ENCODE assay signal across 1 cellular context in genomic region chr6:106315765-106316375, GRCh38.
TF ChIP-seq lines count a peak whose summit lies in the region.

No MANE protein-coding gene starts in this region.

TF ChIP-seq in K562, 482 proteins besides CTCF, POLR2A, EP300 and RAD21 (continued from another document and continues in another):
- no peak for TF ChIP-seq ZBTB40 (IDR thresholded peaks at IDR 0.05)
- TF ChIP-seq ZBTB40 (CRISPR knock-in tag; IDR thresholded peaks at IDR 0.05): no peak
- peak; percentile 25; the same call in 1 of the 2 replicates for TF ChIP-seq CREM (IDR thresholded peaks at IDR 0.05; ENCODE audit: low read depth)
- TF ChIP-seq NCOA6 (IDR thresholded peaks at IDR 0.05): no peak
- peak; percentile 36 for TF ChIP-seq SMAD1 (IDR thresholded peaks at IDR 0.05; ENCODE audit: low read depth, low read length, partially characterized antibody)
- no peak for TF ChIP-seq ZNF318 (IDR thresholded peaks at IDR 0.05; ENCODE audit: borderline replicate concordance in 1 of 2, low read depth in 1 of 2)
- TF ChIP-seq ARID1B (IDR thresholded peaks at IDR 0.05): peak; percentile 79
- TF ChIP-seq PTBP1 (IDR thresholded peaks at IDR 0.05; ENCODE audit: low read depth, low read length): no peak
- no peak for TF ChIP-seq TFAM (CRISPR knock-in tag; conservative IDR thresholded peaks at IDR 0.05)
- no peak for TF ChIP-seq ZNF583 (CRISPR knock-in tag; IDR thresholded peaks at IDR 0.05)
- TF ChIP-seq CXXC5 (CRISPR knock-in tag; IDR thresholded peaks at IDR 0.05): peak; percentile 71
- TF ChIP-seq FOXK2 (conservative IDR thresholded peaks at IDR 0.05 in 1 of 2, IDR thresholded peaks at IDR 0.05 in 1 of 2; ENCODE audit: low read depth in 2 of 2): 0 out of 4 replicates have a peak, but pooled peaks of 1 of the 2 experiments have one; percentile 17
- TF ChIP-seq, protein P1, sequence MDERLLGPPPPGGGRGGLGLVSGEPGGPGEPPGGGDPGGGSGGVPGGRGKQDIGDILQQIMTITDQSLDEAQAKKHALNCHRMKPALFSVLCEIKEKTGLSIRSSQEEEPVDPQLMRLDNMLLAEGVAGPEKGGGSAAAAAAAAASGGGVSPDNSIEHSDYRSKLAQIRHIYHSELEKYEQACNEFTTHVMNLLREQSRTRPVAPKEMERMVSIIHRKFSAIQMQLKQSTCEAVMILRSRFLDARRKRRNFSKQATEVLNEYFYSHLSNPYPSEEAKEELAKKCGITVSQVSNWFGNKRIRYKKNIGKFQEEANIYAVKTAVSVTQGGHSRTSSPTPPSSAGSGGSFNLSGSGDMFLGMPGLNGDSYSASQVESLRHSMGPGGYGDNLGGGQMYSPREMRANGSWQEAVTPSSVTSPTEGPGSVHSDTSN (CRISPR knock-in tag; IDR thresholded peaks at IDR 0.05; ENCODE audit: low read depth): no peak
- TF ChIP-seq, protein P1 (tag; conservative IDR thresholded peaks at IDR 0.05; ENCODE audit: low read depth): peak; percentile 84
- 0 out of 2 replicates have a peak, but pooled peaks have one; percentile 18 for TF ChIP-seq LEF1 (IDR thresholded peaks at IDR 0.05)
- TF ChIP-seq ELF2 (CRISPR knock-in tag; IDR thresholded peaks at IDR 0.05): 0 out of 2 replicates have a peak, but pooled peaks have one; percentile 32
- peak; percentile 42 to 66; a peak in 3 of 4 replicates for TF ChIP-seq KDM1A (IDR thresholded peaks at IDR 0.05)
- no peak for TF ChIP-seq ZBTB2 (IDR thresholded peaks at IDR 0.05)
- TF ChIP-seq, protein P2, sequence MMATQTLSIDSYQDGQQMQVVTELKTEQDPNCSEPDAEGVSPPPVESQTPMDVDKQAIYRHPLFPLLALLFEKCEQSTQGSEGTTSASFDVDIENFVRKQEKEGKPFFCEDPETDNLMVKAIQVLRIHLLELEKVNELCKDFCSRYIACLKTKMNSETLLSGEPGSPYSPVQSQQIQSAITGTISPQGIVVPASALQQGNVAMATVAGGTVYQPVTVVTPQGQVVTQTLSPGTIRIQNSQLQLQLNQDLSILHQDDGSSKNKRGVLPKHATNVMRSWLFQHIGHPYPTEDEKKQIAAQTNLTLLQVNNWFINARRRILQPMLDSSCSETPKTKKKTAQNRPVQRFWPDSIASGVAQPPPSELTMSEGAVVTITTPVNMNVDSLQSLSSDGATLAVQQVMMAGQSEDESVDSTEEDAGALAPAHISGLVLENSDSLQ (IDR thresholded peaks at IDR 0.05): peak; percentile 90
- TF ChIP-seq ZNF316 (IDR thresholded peaks at IDR 0.05): no peak
- TF ChIP-seq MAFK (IDR thresholded peaks at IDR 0.05; ENCODE audit: low read length): no peak
- peak; percentile 79; the same call in 1 of the 2 replicates for TF ChIP-seq CTBP1 (IDR thresholded peaks at IDR 0.05; ENCODE audit: borderline replicate concordance)
- no peak for TF ChIP-seq SIN3B (IDR thresholded peaks at IDR 0.05; ENCODE audit: low read depth)
- TF ChIP-seq ZFP91 (CRISPR knock-in tag; IDR thresholded peaks at IDR 0.05): peak; percentile 43; the same call in 1 of the 2 replicates
- TF ChIP-seq SAFB2 (IDR thresholded peaks at IDR 0.05; ENCODE audit: borderline replicate concordance, low read depth, low read length, severe bottlenecking): no peak
- TF ChIP-seq HEY1 (CRISPR knock-in tag; IDR thresholded peaks at IDR 0.05; ENCODE audit: borderline replicate concordance): no peak
- TF ChIP-seq ZNF696 (CRISPR knock-in tag; conservative IDR thresholded peaks at IDR 0.05): no peak
- no peak for TF ChIP-seq NRF1 (conservative IDR thresholded peaks at IDR 0.05 in 1 of 2, IDR thresholded peaks at IDR 0.05 in 1 of 2)
